27 cellular contexts compared by ENCODE assay signal in the genomic region with DNA sequence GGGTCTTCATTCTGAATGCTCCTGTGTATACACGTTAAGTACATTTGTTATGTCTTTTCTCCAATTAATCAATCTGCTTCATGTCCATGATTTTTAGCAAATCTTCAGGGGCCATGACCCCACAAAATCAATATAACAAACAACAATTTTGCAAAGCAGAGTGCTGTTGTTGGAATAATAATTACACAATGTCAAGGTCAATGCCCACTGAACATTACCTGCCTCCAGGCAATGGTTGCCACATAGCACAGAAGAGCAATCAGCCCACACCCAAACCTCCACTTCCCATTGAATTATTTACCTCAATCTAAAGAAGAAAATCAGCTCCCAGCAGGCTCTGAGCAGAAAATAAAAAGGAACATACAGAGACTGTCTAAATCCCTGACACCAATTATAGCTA.
"Had no signal": no experiment of that assay in that cellular context is flagged by ENCODE, and none has a peak within 500 bp of the region (broad histone marks: within the 10 kb centered on the region; RNA-seq: fewer than 3 reads in every experiment).

No MANE protein-coding gene starts in this region.

- H3K4me1 ChIP-seq: stomach, suprapubic skin, testis, thyroid gland, tibial artery, tibial nerve, transverse colon, upper lobe of left lung, upper lobe of right lung, uterus, vagina had no signal

- H3K36me3 ChIP-seq: stomach, suprapubic skin, thoracic aorta, thyroid gland, tibial artery, tibial nerve, transverse colon, upper lobe of left lung, upper lobe of right lung, uterus, vagina had no signal

- H3K4me3 ChIP-seq: stomach, suprapubic skin, testis, thoracic aorta, thyroid gland, tibial artery, tibial nerve, transverse colon, upper lobe of left lung, upper lobe of right lung, uterus, vagina had no signal

- ATAC-seq: stimulated activated effector memory CD8-positive, alpha-beta T cell treated with anti-CD3 and anti-CD28 coated beads, Interleukin-12 subunit alpha, Interleukin-12 subunit beta, amount 100 ng/mL, for 72 hours; stimulated activated memory B cell treated with anti-CD40 and anti-IgM and Interleukin-4, amounts not matched to agents 10 μg/mL and 1 μg/mL and 100 μg/mL, for 72 hours; stimulated activated naive B cell treated with anti-CD40 and anti-IgM and Interleukin-4, amounts not matched to agents 10 μg/mL and 1 μg/mL and 100 μg/mL, for 72 hours; stimulated activated naive CD8-positive, alpha-beta T cell treated with anti-CD3 and anti-CD28 coated beads, Interleukin-15, amount 100 ng/mL, for 72 hours; stimulated activated naive CD8-positive, alpha-beta T cell treated with anti-CD3 and anti-CD28 coated beads, Interleukin-15, Interleukin-2, amounts not matched to agents 100 U/mL and 50 U/mL, for 24 hours; upper lobe of right lung had no signal

- DNase-seq: stimulated activated CD4-positive, alpha-beta T cell treated with anti-CD3 and anti-CD28 coated beads, Interleukin-2, amount 100 ng/mL, for 48 hours; stimulated activated CD4-positive, alpha-beta T cell treated with anti-CD3 and anti-CD28 coated beads, Interleukin-4, amount 100 ng/mL, for 1 hour; stimulated activated CD4-positive, alpha-beta T cell treated with anti-CD3 and anti-CD28 coated beads, Interleukin-4, amount 100 ng/mL, for 24 hours; stimulated activated CD4-positive, alpha-beta T cell treated with anti-CD3 and anti-CD28 coated beads, Interleukin-4, amount 100 ng/mL, for 4 hours; stimulated activated CD8-positive, alpha-beta memory T cell treated with anti-CD3 and anti-CD28 coated beads, Interleukin-4, amount 100 ng/mL, for 48 hours; stimulated activated naive B cell treated with anti-CD40 and anti-IgM and Interleukin-4, amounts not matched to agents 10 μg/mL and 1 μg/mL and 100 μg/mL, for 72 hours; stimulated activated naive CD4-positive, alpha-beta T cell; stimulated activated naive CD4-positive, alpha-beta T cell treated with Interleukin-2 at 50 U/mL for 16 hours; stimulated activated naive CD8-positive, alpha-beta T cell treated with anti-CD3 and anti-CD28 coated beads, Interleukin-15, amount 100 ng/mL, for 72 hours; stimulated activated naive CD8-positive, alpha-beta T cell treated with anti-CD3 and anti-CD28 coated beads, Interleukin-15, Interleukin-2, amounts not matched to agents 100 U/mL and 50 U/mL, for 24 hours; stomach; substantia nigra; testis; thyroid gland; tibial artery; transverse colon; trophoblast cell; upper lobe of left lung; upper lobe of right lung; uterus had no signal

- H3K9me3 ChIP-seq: stomach, suprapubic skin, testis, thoracic aorta, thyroid gland, tibial artery, tibial nerve, transverse colon, upper lobe of left lung, upper lobe of right lung, uterus, vagina had no signal

- H3K27ac ChIP-seq: stomach, suprapubic skin, testis, thoracic aorta, thyroid gland, tibial artery, tibial nerve, transverse colon, upper lobe of left lung, upper lobe of right lung, uterus, vagina had no signal

- H3K27me3 ChIP-seq: stomach, suprapubic skin, testis, thyroid gland, tibial artery, tibial nerve, transverse colon, upper lobe of left lung, upper lobe of right lung, uterus, vagina had no signal

- FAIRE-seq: urothelium cell line had no signal
